1 cellular context compared by ENCODE assay signal in the genomic region with DNA sequence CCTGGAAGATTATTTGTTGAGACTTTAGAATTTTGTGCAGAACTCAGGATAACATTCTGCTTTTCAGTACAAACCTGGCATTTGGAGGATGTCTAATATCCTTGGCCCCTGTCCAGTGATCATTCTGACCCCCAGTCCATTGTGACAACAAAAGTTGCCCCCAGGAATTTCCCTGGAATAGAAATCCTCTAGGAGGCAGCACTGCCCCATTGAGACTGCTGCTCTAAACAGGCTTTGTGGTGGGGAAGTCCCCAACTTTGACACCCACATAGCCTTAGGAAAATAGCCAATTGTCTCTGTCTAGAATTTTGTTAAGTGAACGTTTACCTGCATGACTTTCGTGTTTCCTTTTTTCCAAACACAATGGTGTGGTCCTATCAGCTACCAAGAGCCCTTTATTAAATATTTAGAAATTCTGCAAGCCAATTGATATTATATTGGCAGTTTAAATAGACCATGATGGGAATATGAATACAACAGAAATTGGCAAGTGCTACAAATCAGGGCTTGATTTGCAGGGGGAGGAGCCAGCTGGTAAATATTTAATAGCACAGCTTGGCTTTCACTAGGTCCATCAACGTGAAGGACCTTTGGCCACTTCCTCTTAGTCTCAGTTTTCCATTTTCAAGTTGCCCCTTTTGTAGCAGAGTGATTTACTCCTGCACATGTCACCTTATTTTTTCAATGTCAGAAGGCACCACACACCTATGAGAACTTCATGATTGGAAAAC.
TF ChIP-seq lines count a peak whose summit lies in the region.

No MANE protein-coding gene starts in this region.

TF ChIP-seq in HCT116, 20 proteins besides CTCF, POLR2A, EP300 and RAD21 (continued from another document):
- TF ChIP-seq, protein P1, sequence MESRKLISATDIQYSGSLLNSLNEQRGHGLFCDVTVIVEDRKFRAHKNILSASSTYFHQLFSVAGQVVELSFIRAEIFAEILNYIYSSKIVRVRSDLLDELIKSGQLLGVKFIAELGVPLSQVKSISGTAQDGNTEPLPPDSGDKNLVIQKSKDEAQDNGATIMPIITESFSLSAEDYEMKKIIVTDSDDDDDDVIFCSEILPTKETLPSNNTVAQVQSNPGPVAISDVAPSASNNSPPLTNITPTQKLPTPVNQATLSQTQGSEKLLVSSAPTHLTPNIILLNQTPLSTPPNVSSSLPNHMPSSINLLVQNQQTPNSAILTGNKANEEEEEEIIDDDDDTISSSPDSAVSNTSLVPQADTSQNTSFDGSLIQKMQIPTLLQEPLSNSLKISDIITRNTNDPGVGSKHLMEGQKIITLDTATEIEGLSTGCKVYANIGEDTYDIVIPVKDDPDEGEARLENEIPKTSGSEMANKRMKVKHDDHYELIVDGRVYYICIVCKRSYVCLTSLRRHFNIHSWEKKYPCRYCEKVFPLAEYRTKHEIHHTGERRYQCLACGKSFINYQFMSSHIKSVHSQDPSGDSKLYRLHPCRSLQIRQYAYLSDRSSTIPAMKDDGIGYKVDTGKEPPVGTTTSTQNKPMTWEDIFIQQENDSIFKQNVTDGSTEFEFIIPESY (IDR thresholded peaks at IDR 0.05; ENCODE audit: extremely low read depth, insufficient replicate concordance, low read length): no peak
- TF ChIP-seq YY1 (IDR thresholded peaks at IDR 0.05; ENCODE audit: extremely low read depth, insufficient replicate concordance, low read depth, low read length): no peak
- TF ChIP-seq EZH2phosphoT487 (IDR thresholded peaks at IDR 0.05; ENCODE audit: borderline replicate concordance): no peak
- TF ChIP-seq, protein P2, sequence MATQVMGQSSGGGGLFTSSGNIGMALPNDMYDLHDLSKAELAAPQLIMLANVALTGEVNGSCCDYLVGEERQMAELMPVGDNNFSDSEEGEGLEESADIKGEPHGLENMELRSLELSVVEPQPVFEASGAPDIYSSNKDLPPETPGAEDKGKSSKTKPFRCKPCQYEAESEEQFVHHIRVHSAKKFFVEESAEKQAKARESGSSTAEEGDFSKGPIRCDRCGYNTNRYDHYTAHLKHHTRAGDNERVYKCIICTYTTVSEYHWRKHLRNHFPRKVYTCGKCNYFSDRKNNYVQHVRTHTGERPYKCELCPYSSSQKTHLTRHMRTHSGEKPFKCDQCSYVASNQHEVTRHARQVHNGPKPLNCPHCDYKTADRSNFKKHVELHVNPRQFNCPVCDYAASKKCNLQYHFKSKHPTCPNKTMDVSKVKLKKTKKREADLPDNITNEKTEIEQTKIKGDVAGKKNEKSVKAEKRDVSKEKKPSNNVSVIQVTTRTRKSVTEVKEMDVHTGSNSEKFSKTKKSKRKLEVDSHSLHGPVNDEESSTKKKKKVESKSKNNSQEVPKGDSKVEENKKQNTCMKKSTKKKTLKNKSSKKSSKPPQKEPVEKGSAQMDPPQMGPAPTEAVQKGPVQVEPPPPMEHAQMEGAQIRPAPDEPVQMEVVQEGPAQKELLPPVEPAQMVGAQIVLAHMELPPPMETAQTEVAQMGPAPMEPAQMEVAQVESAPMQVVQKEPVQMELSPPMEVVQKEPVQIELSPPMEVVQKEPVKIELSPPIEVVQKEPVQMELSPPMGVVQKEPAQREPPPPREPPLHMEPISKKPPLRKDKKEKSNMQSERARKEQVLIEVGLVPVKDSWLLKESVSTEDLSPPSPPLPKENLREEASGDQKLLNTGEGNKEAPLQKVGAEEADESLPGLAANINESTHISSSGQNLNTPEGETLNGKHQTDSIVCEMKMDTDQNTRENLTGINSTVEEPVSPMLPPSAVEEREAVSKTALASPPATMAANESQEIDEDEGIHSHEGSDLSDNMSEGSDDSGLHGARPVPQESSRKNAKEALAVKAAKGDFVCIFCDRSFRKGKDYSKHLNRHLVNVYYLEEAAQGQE (IDR thresholded peaks at IDR 0.05; ENCODE audit: low read depth): no peak
- no peak for TF ChIP-seq JUND (IDR thresholded peaks at IDR 0.05)
- TF ChIP-seq, protein P3, sequence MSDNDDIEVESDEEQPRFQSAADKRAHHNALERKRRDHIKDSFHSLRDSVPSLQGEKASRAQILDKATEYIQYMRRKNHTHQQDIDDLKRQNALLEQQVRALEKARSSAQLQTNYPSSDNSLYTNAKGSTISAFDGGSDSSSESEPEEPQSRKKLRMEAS (IDR thresholded peaks at IDR 0.05): no peak
- TF ChIP-seq CEBPB (IDR thresholded peaks at IDR 0.05; ENCODE audit: low read depth): no peak
